ENCODE assay signal across 1 cellular context in genomic region chr21:46388206-46388880, GRCh38.
TF ChIP-seq lines count a peak whose summit lies in the region.

No MANE protein-coding gene starts in this region.

TF ChIP-seq in H1, 55 proteins besides CTCF, POLR2A, EP300 and RAD21 (continued from another document):
- no peak for TF ChIP-seq FOSL1 (IDR thresholded peaks at IDR 0.05; ENCODE audit: insufficient read depth, low read depth, low read length)
- no peak for TF ChIP-seq SIX5 (IDR thresholded peaks at IDR 0.05; ENCODE audit: low read depth, low read length)
- no peak for TF ChIP-seq SUZ12 (IDR thresholded peaks at IDR 0.05; ENCODE audit: low read length)
